ENCODE assay signal across 15 cellular contexts in the genomic region with DNA sequence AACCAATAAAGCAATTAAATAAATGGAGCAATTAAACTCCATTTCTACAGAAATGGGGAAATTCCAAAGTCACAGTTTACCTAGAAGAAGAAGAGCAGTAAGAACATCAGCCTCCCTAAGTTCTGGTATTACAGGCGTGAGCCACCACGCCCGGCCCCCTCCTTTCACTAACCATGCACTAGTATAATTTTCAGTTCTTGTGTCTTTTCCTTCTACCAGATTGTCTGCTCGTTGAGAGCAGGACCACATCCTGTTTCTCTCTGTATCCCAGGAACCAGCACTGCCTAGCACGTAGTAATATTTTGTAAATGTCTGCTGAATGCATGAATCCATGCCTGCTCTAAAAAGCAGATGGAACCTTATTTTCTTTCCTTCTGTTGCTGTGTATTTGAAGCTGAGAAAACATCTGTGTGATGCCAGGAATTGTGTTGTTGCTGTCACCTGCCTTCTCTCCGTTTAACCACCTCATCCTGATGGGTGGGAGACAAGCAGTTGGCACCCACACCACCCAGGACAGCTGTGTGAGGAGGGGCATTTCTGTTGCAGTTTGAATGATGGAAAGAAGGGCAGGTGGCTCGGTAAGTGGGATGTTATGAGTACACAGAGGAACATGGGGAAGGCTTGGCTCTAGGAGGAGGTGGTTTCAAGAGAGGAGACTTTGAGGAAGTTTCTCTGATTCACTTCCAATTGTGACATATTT. TPM values are rescaled to one million over a fixed set of nuclear protein-coding genes. Genes with fewer than 3 reads are reported as not detected.
DNase-seq lines count a peak whose midpoint lies in the region; ATAC-seq and TF ChIP-seq lines count a peak whose summit lies in the region.
"Had no signal": no experiment of that assay in that cellular context is flagged by ENCODE, and none has a peak within 500 bp of the region (broad histone marks: within the 10 kb centered on the region; RNA-seq: fewer than 3 reads in every experiment).

No MANE protein-coding gene starts in this region.

- TF ChIP-seq POLR2A in esophagus muscularis mucosa (IDR thresholded peaks at IDR 0.05; ENCODE audit: low read depth), result no peak

- TF ChIP-seq CTCF in CD4-positive, alpha-beta T cell (IDR thresholded peaks at IDR 0.05), result no peak
- no peak for TF ChIP-seq CTCF in esophagus muscularis mucosa (IDR thresholded peaks at IDR 0.05)

- 76% methylated on average over 7 of the region's 7 CpGs for whole genome bisulfite sequencing in esophagus muscularis mucosa

- no peak overlapping the region for H3K4me3 ChIP-seq in esophagus muscularis mucosa
- H3K4me3 ChIP-seq: Peyer's patch, sigmoid colon, thyroid gland had no signal

- CTCF ChIA-PET in CD4-positive, alpha-beta T cell (lab: Charles Lee), result interaction anchor here (1.0 kb wide), 1 partner anchor 30 kb away, joined by 6 read pairs; the partner anchor contains the start of gene PXYLP1

- peak overlapping the region; percentile 52 for H3K27ac Mint-ChIP-seq in CD4-positive, alpha-beta T cell
- peak overlapping the region; percentile 70 for H3K27ac Mint-ChIP-seq in T-helper 1 cell treated with Interleukin-12 subunit alpha and Interleukin-12 subunit beta and Interleukin-4 antibody, amounts not matched to agents 30 μg/mL and 1 μg/mL, for 36 hours
- H3K27ac Mint-ChIP-seq: nephron progenitor cell had no signal

- POLR2A ChIA-PET in CD4-positive, alpha-beta T cell (lab: Charles Lee), result interaction anchor here (11.2 kb wide), 1 partner anchor 26 kb away, joined by 320 read pairs; the partner anchor contains the start of gene PXYLP1

- H3K9me3 ChIP-seq in CD4-positive, alpha-beta T cell (ENCODE audit: control insufficient read depth, low read length), result no peaks in the 10 kb centered on the region
- no peaks in the 10 kb centered on the region for H3K9me3 ChIP-seq in esophagus muscularis mucosa
- H3K9me3 ChIP-seq: Peyer's patch, sigmoid colon, thyroid gland had no signal

- no peaks in the 10 kb centered on the region for H3K9me3 Mint-ChIP-seq in CD4-positive, alpha-beta T cell
- no peaks in the 10 kb centered on the region for H3K9me3 Mint-ChIP-seq in T-helper 1 cell treated with Interleukin-12 subunit alpha and Interleukin-12 subunit beta and Interleukin-4 antibody, amounts not matched to agents 30 μg/mL and 1 μg/mL, for 36 hours
- H3K9me3 Mint-ChIP-seq: nephron progenitor cell had no signal

- no peak overlapping the region for H3K27ac ChIP-seq in CD4-positive, alpha-beta T cell (ENCODE audit: low read depth, low read length)
- H3K27ac ChIP-seq in esophagus muscularis mucosa (replicated peaks in 1 of 4), result peak overlapping the region in 3 of 4 donors; percentile 20 to 49 (median 31)
- H3K27ac ChIP-seq: Peyer's patch, sigmoid colon, thyroid gland had no signal

- peaks cover 57% of the 10 kb centered on the region for H3K36me3 Mint-ChIP-seq in CD4-positive, alpha-beta T cell (ENCODE audit: low read depth)
- peaks cover 27% of the 10 kb centered on the region for H3K36me3 Mint-ChIP-seq in T-helper 1 cell treated with Interleukin-12 subunit alpha and Interleukin-12 subunit beta and Interleukin-4 antibody, amounts not matched to agents 30 μg/mL and 1 μg/mL, for 36 hours (ENCODE audit: low read depth)

- no peak overlapping the region for H3K4me3 Mint-ChIP-seq in CD4-positive, alpha-beta T cell
- peak overlapping the region; percentile 47 for H3K4me3 Mint-ChIP-seq in T-helper 1 cell treated with Interleukin-12 subunit alpha and Interleukin-12 subunit beta and Interleukin-4 antibody, amounts not matched to agents 30 μg/mL and 1 μg/mL, for 36 hours
- H3K4me3 Mint-ChIP-seq: nephron progenitor cell had no signal

- no peak for TF ChIP-seq EP300 in esophagus muscularis mucosa (IDR thresholded peaks at IDR 0.05)

- DNase-seq in CD4-positive, alpha-beta T cell, result no peak
- DNase-seq in ELR (ENCODE audit: low read depth) (peak; percentile 17), esophagus muscularis mucosa (ENCODE audit: extremely low spot score) (no peak), mucosa of gallbladder (ENCODE audit: low spot score) (no peak), A172 (ENCODE audit: low spot score) (no peak)
- DNase-seq: Karpas-422, NCI-H2227 treated with DMSO at 0.1 percent for 48 hours, nephron progenitor cell, Peyer's patch, sigmoid colon, T1000 had no signal

- no peaks in the 10 kb centered on the region for H3K27me3 Mint-ChIP-seq in CD4-positive, alpha-beta T cell
- no peaks in the 10 kb centered on the region for H3K27me3 Mint-ChIP-seq in T-helper 1 cell treated with Interleukin-12 subunit alpha and Interleukin-12 subunit beta and Interleukin-4 antibody, amounts not matched to agents 30 μg/mL and 1 μg/mL, for 36 hours (ENCODE audit: low read depth)

- peaks cover 0 to 37% (median 11%) of the 10 kb centered on the region in 4 donors for H3K36me3 ChIP-seq in esophagus muscularis mucosa
- H3K36me3 ChIP-seq: Peyer's patch, thyroid gland had no signal

- peaks cover 0 to 12% (median 10%) of the 10 kb centered on the region in 4 donors for H3K4me1 ChIP-seq in esophagus muscularis mucosa
- H3K4me1 ChIP-seq: Peyer's patch, thyroid gland had no signal

- intact Hi-C loops in CD4-positive, alpha-beta T cell (cut with DNase I, micrococcal nuclease), result no loop called here
- intact Hi-C loops in esophagus muscularis mucosa (cut with DNase I), result no loop called here

- no peaks in the 10 kb centered on the region for H3K27me3 ChIP-seq in CD4-positive, alpha-beta T cell (ENCODE audit: control insufficient read depth, insufficient read depth, low read length)
- H3K27me3 ChIP-seq in esophagus muscularis mucosa, result no peaks in the 10 kb centered on the region
- H3K27me3 ChIP-seq: Peyer's patch, sigmoid colon, thyroid gland had no signal

- peaks cover 57% of the 10 kb centered on the region for H3K4me1 Mint-ChIP-seq in CD4-positive, alpha-beta T cell (ENCODE audit: low read depth)
- H3K4me1 Mint-ChIP-seq in T-helper 1 cell treated with Interleukin-12 subunit alpha and Interleukin-12 subunit beta and Interleukin-4 antibody, amounts not matched to agents 30 μg/mL and 1 μg/mL, for 36 hours (ENCODE audit: low read depth), result peaks cover 62% of the 10 kb centered on the region

- ATAC-seq in CD4-positive, alpha-beta T cell (ENCODE audit: poor library complexity), result peak; percentile 32
- ATAC-seq in HG03565 (IDR thresholded peaks at IDR 0.05; ENCODE audit: unreplicated experiment), result no peak
- ATAC-seq in GM21367 (IDR thresholded peaks at IDR 0.05; ENCODE audit: unreplicated experiment), result no peak

RNA-seq across cellular contexts. Expression of gene PXYLP1, which starts 30.0 kb away (rescaled TPM):
- 10 to 100 TPM; 21.2 to 22.6 TPM for total RNA-seq in CD4-positive, alpha-beta T cell
- 10 to 100 TPM in 1 of 4 donors, 1 to 10 TPM in 3; 4.5 to 12.5 (median 9.4) TPM for total RNA-seq in esophagus muscularis mucosa
- total RNA-seq in mucosa of gallbladder, result 14.1 TPM
- total RNA-seq in A172 (2014; rRNA removed; shearing (Covaris generic)), result 5.6 TPM in 2 replicates
